16 cellular contexts compared by ENCODE assay signal in genomic region chr1:24715658-24716057, GRCh38. TPM values are rescaled to one million over a fixed set of nuclear protein-coding genes. Genes with fewer than 3 reads are reported as not detected.
DNase-seq lines count a peak whose midpoint lies in the region; ATAC-seq and TF ChIP-seq lines count a peak whose summit lies in the region.
"Had no signal": no experiment of that assay in that cellular context is flagged by ENCODE, and none has a peak within 500 bp of the region (broad histone marks: within the 10 kb centered on the region; RNA-seq: fewer than 3 reads in every experiment).

No MANE protein-coding gene starts in this region.

- no peak for TF ChIP-seq RAD21 in Ishikawa (IDR thresholded peaks at IDR 0.05; ENCODE audit: low read depth)

- H3K79me2 ChIP-seq in ACC112 (ENCODE audit: control insufficient read depth, insufficient read depth, low read length, unreplicated experiment) (no peaks in the 10 kb centered on the region), osteoblast (ENCODE audit: insufficient read depth, low read length) (peaks cover 22% of the 10 kb centered on the region)

- no peaks in the 10 kb centered on the region for H3K27me3 Mint-ChIP-seq in Calu3 (ENCODE audit: unreplicated experiment)
- H3K27me3 Mint-ChIP-seq: CD4-positive, alpha-beta memory T cell had no signal

- peak overlapping the region; percentile 63 for H3K27ac ChIP-seq in ACC112 (ENCODE audit: low read depth, low read length)
- H3K27ac ChIP-seq in caudate nucleus (ENCODE audit: low read depth, low read length), result peak overlapping the region; percentile 93
- peak overlapping the region; percentile 94 for H3K27ac ChIP-seq in osteoblast (ENCODE audit: low read depth, low read length)
- H3K27ac ChIP-seq: PC-9 had no signal

- peak overlapping the region; percentile 27 for H3K4me2 ChIP-seq in osteoblast (ENCODE audit: insufficient read depth, low read length)
- H3K4me2 ChIP-seq: PC-9 had no signal

- no peaks in the 10 kb centered on the region for H3K4me1 Mint-ChIP-seq in Calu3 (ENCODE audit: low read depth, unreplicated experiment)
- H3K4me1 Mint-ChIP-seq: CD4-positive, alpha-beta memory T cell had no signal

- H3K4me1 ChIP-seq in ACC112 (ENCODE audit: control insufficient read depth, insufficient read depth, low read length, unreplicated experiment), result peaks cover 52% of the 10 kb centered on the region
- peaks cover 55% of the 10 kb centered on the region for H3K4me1 ChIP-seq in osteoblast (ENCODE audit: insufficient read depth, low read length)
- H3K4me1 ChIP-seq: BE2C had no signal

- no peaks in the 10 kb centered on the region for H3K36me3 ChIP-seq in ACC112 (ENCODE audit: insufficient read depth, low read length)
- H3K36me3 ChIP-seq in osteoblast (ENCODE audit: insufficient read depth, low read length), result no peaks in the 10 kb centered on the region
- H3K36me3 ChIP-seq: BE2C had no signal

- no peaks in the 10 kb centered on the region for H3K27me3 ChIP-seq in ACC112 (ENCODE audit: insufficient read depth, low read length)
- H3K27me3 ChIP-seq in osteoblast (ENCODE audit: insufficient read depth, low read length), result no peaks in the 10 kb centered on the region
- H3K27me3 ChIP-seq: BE2C had no signal

- H3K27ac Mint-ChIP-seq in Calu3 (ENCODE audit: unreplicated experiment), result no peak overlapping the region
- H3K27ac Mint-ChIP-seq: CD4-positive, alpha-beta memory T cell had no signal

- no peaks in the 10 kb centered on the region for H4K20me1 ChIP-seq in osteoblast (ENCODE audit: insufficient read depth, low read length)

- no peak for ATAC-seq in HG02678 (IDR thresholded peaks at IDR 0.05; ENCODE audit: unreplicated experiment)

- no peak for TF ChIP-seq CTCF in osteoblast (IDR thresholded peaks at IDR 0.05; ENCODE audit: extremely low read depth, low read depth, low read length)
- no peak for TF ChIP-seq CTCF in Calu3 (IDR thresholded peaks at IDR 0.05; ENCODE audit: unreplicated experiment)

- TF ChIP-seq EP300 in Ishikawa (IDR thresholded peaks at IDR 0.05; ENCODE audit: borderline replicate concordance), result no peak

- H3K4me3 ChIP-seq in ACC112 (ENCODE audit: low read depth, low read length) (no peak overlapping the region), osteoblast (ENCODE audit: insufficient read depth, low read length) (no peak overlapping the region)
- H3K4me3 ChIP-seq: PC-9 had no signal

- BruUV-seq in Calu3 (replicated peaks; lab: Mats Ljungman, UMichigan), result no TSS peak

- H3K9me3 ChIP-seq in osteoblast (ENCODE audit: low read depth, low read length), result no peaks in the 10 kb centered on the region
- H3K9me3 ChIP-seq: BE2C had no signal

- no peaks in the 10 kb centered on the region for H3K9me3 Mint-ChIP-seq in Calu3 (ENCODE audit: low read depth, unreplicated experiment)
- H3K9me3 Mint-ChIP-seq: CD4-positive, alpha-beta memory T cell had no signal

- H2AFZ ChIP-seq in ACC112 (ENCODE audit: low read length, unreplicated experiment) (peak overlapping the region; percentile 16), osteoblast (ENCODE audit: low read length) (peak overlapping the region; percentile 45)
- H2AFZ ChIP-seq: PC-9 had no signal

- intact Hi-C loops in Calu3 (cut with micrococcal nuclease; ENCODE audit: unreplicated experiment), result no loop called here

- H3K36me3 Mint-ChIP-seq in Calu3 (ENCODE audit: insufficient read depth, unreplicated experiment), result no peaks in the 10 kb centered on the region
- H3K36me3 Mint-ChIP-seq: CD4-positive, alpha-beta memory T cell had no signal

- H3K4me3 Mint-ChIP-seq in Calu3 (ENCODE audit: low read depth, unreplicated experiment), result no peak overlapping the region
- H3K4me3 Mint-ChIP-seq: CD4-positive, alpha-beta memory T cell had no signal

- CTCF ChIA-PET in Calu3 (lab: Charles Lee), result no interaction called here

- peak in 1 of 61 donors; percentile 16 for DNase-seq in caudate nucleus (lab: John Stamatoyannopoulos, UW)
- no peak for DNase-seq in osteoblast (ENCODE audit: insufficient read length, low spot score, missing footprints)
- no peak for DNase-seq in Calu3
- no peak for DNase-seq in HuH-7 (ENCODE audit: low spot score)
- DNase-seq in NCI-H345 (lab: John Stamatoyannopoulos, UW), result no peak
- DNase-seq: BE2C; CD4-positive, alpha-beta memory T cell; GF-D8; NCI-H1048; NCI-H146; NCI-H2107; NCI-H748 treated with DMSO at 0.1 percent for 48 hours; PC-9 had no signal

TF ChIP-seq in Ishikawa, 13 proteins besides CTCF, POLR2A, EP300 and RAD21:
- no peak for TF ChIP-seq CREB1 (IDR thresholded peaks at IDR 0.05; ENCODE audit: low read depth)
- TF ChIP-seq, protein P1, sequence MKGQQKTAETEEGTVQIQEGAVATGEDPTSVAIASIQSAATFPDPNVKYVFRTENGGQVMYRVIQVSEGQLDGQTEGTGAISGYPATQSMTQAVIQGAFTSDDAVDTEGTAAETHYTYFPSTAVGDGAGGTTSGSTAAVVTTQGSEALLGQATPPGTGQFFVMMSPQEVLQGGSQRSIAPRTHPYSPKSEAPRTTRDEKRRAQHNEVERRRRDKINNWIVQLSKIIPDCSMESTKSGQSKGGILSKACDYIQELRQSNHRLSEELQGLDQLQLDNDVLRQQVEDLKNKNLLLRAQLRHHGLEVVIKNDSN (IDR thresholded peaks at IDR 0.05), result peak; percentile 18; the same call in 1 of the 2 replicates

RNA-seq across cellular contexts. Expression of gene CLIC4, which starts 29.6 kb away (rescaled TPM):
- total RNA-seq in osteoblast (697 and 711 TPM in 2 replicates), Calu3 (2022) (45.2 and 62.7 TPM in 2 replicates)

Comparison
In these comparisons a context has a peak if more than half of its experiments do, and no peak if none do; other contexts are left out.
1. RNA of gene CLIC4, which starts 29.6 kb away (total RNA-seq): 697 to 711 TPM in osteoblast; 45.2 to 62.7 TPM in Calu3; every median in the first group is over 10 times any median in the second.
2. Peak in every context shown above with its lines, with median percentiles within 50 percentile points of each other: H3K27ac ChIP-seq.